In genomic region chr20:44014807-44015732, GRCh38 we compare ENCODE assay signal across 1 cellular context.
TF ChIP-seq lines count a peak whose summit lies in the region.

No MANE protein-coding gene starts in this region.

TF ChIP-seq in HEK293, 187 proteins besides CTCF, POLR2A, EP300 and RAD21 (continued from another document and continues in another):
- no peak for TF ChIP-seq AEBP2 (tag by site-specific recombination; IDR thresholded peaks at IDR 0.05; ENCODE audit: borderline replicate concordance)
- peak; percentile 56; the same call in 1 of the 2 replicates for TF ChIP-seq SP7 (tag by site-specific recombination; IDR thresholded peaks at IDR 0.05)
- TF ChIP-seq PRDM4 (tag by site-specific recombination; IDR thresholded peaks at IDR 0.05), result no peak
- no peak for TF ChIP-seq ZNF571 (tag by site-specific recombination; IDR thresholded peaks at IDR 0.05)
- TF ChIP-seq ZNF175 (tag by site-specific recombination; IDR thresholded peaks at IDR 0.05), result no peak
- peak; percentile 65 for TF ChIP-seq GLIS1 (tag by site-specific recombination; IDR thresholded peaks at IDR 0.05)
- peak; percentile 56 for TF ChIP-seq ZBTB11 (tag by site-specific recombination; conservative IDR thresholded peaks at IDR 0.05; ENCODE audit: low read depth)
- no peak for TF ChIP-seq RBAK (tag by site-specific recombination; IDR thresholded peaks at IDR 0.05)
- TF ChIP-seq IKZF3 (tag by site-specific recombination; IDR thresholded peaks at IDR 0.05), result peak; percentile 77
- no peak for TF ChIP-seq GLI4 (tag by site-specific recombination; IDR thresholded peaks at IDR 0.05)
- TF ChIP-seq ZNF335 (tag by site-specific recombination; conservative IDR thresholded peaks at IDR 0.05), result peak; percentile 92
- peak; percentile 74 for TF ChIP-seq ZBTB17 (tag by site-specific recombination; IDR thresholded peaks at IDR 0.05)
- TF ChIP-seq ZNF830 (tag by site-specific recombination; IDR thresholded peaks at IDR 0.05; ENCODE audit: low read depth), result no peak
- TF ChIP-seq ZNF521 (tag by site-specific recombination; IDR thresholded peaks at IDR 0.05), result no peak
- TF ChIP-seq ZNF530 (tag by site-specific recombination; IDR thresholded peaks at IDR 0.05; ENCODE audit: low read depth), result no peak
- TF ChIP-seq HIC1 (tag by site-specific recombination; IDR thresholded peaks at IDR 0.05), result no peak
- no peak for TF ChIP-seq ZBTB26 (tag by site-specific recombination; optimal IDR thresholded peaks at IDR 0.05)
- no peak for TF ChIP-seq ZNF704 (tag by site-specific recombination; IDR thresholded peaks at IDR 0.05)
- TF ChIP-seq ZNF433 (tag by site-specific recombination; IDR thresholded peaks at IDR 0.05; ENCODE audit: low read depth), result no peak
- no peak for TF ChIP-seq ZNF654 (tag by site-specific recombination; IDR thresholded peaks at IDR 0.05; ENCODE audit: low read depth)
- peak; percentile 99 for TF ChIP-seq PRDM10 (tag by site-specific recombination; IDR thresholded peaks at IDR 0.05)
- no peak for TF ChIP-seq OSR2 (tag by site-specific recombination; IDR thresholded peaks at IDR 0.05)
- peak; percentile 63; the same call in 1 of the 2 replicates for TF ChIP-seq ZBTB44 (tag by site-specific recombination; IDR thresholded peaks at IDR 0.05)
- TF ChIP-seq KLF10 (tag by site-specific recombination; IDR thresholded peaks at IDR 0.05), result peak; percentile 40
- no peak for TF ChIP-seq ZNF660 (tag by site-specific recombination; IDR thresholded peaks at IDR 0.05)
- peak; percentile 88 for TF ChIP-seq ZNF18 (tag by site-specific recombination; IDR thresholded peaks at IDR 0.05)
- no peak for TF ChIP-seq ZNF146 (tag by site-specific recombination; IDR thresholded peaks at IDR 0.05)
- TF ChIP-seq ZNF449 (tag by site-specific recombination; IDR thresholded peaks at IDR 0.05), result peak; percentile 47; the same call in 1 of the 2 replicates
- TF ChIP-seq ZNF692 (tag by site-specific recombination; IDR thresholded peaks at IDR 0.05), result peak; percentile 61
- peak; percentile 74 for TF ChIP-seq ZBTB48 (tag by site-specific recombination; IDR thresholded peaks at IDR 0.05)
- TF ChIP-seq ZNF341 (tag by site-specific recombination; IDR thresholded peaks at IDR 0.05; ENCODE audit: low read depth), result peak; percentile 55
- TF ChIP-seq GLI2 (tag by site-specific recombination; IDR thresholded peaks at IDR 0.05; ENCODE audit: borderline replicate concordance, low read depth), result peak; percentile 55; the same call in 1 of the 2 replicates
- TF ChIP-seq ZNF391 (tag by site-specific recombination; IDR thresholded peaks at IDR 0.05; ENCODE audit: borderline replicate concordance, low read depth), result no peak
- no peak for TF ChIP-seq ZNF768 (tag by site-specific recombination; IDR thresholded peaks at IDR 0.05)
